Comparison of ENCODE assay signal across 12 cellular contexts in genomic region chr3:183526838-183527420, GRCh38. TPM values are rescaled to one million over a fixed set of nuclear protein-coding genes. Genes with fewer than 3 reads are reported as not detected.
DNase-seq lines count a peak whose midpoint lies in the region; ATAC-seq and TF ChIP-seq lines count a peak whose summit lies in the region.
"Had no signal": no experiment of that assay in that cellular context is flagged by ENCODE, and none has a peak within 500 bp of the region (broad histone marks: within the 10 kb centered on the region; RNA-seq: fewer than 3 reads in every experiment).

No MANE protein-coding gene starts in this region.

- H4K20me1 ChIP-seq in MM.1S (ENCODE audit: insufficient read depth, low read length) (no peaks in the 10 kb centered on the region), neural progenitor cell (ENCODE audit: low read depth) (no peaks in the 10 kb centered on the region)

- H3K9me3 Mint-ChIP-seq in T-helper 1 cell treated with Interleukin-12 subunit alpha and Interleukin-12 subunit beta and Interleukin-4 antibody, amounts not matched to agents 30 μg/mL and 1 μg/mL, for 36 hours, result no peaks in the 10 kb centered on the region
- peaks cover 0 to 4% (median 0%) of the 10 kb centered on the region in 11 donors for H3K9me3 Mint-ChIP-seq in naive thymus-derived CD4-positive, alpha-beta T cell
- peaks cover 2% of the 10 kb centered on the region for H3K9me3 Mint-ChIP-seq in neural progenitor cell

- TF ChIP-seq CTCF in MM.1S (IDR thresholded peaks at IDR 0.05; ENCODE audit: low read length), result no peak
- TF ChIP-seq CTCF in neural progenitor cell (IDR thresholded peaks at IDR 0.05), result no peak

- H3K4me1 Mint-ChIP-seq in T-helper 1 cell treated with Interleukin-12 subunit alpha and Interleukin-12 subunit beta and Interleukin-4 antibody, amounts not matched to agents 30 μg/mL and 1 μg/mL, for 36 hours (ENCODE audit: low read depth), result peaks cover 41% of the 10 kb centered on the region
- peaks cover 28 to 62% (median 50%) of the 10 kb centered on the region in 7 donors for H3K4me1 Mint-ChIP-seq in naive thymus-derived CD4-positive, alpha-beta T cell
- H3K4me1 Mint-ChIP-seq in neural progenitor cell, result no peaks in the 10 kb centered on the region

- H3K79me2 ChIP-seq in MM.1S (ENCODE audit: low read length) (peaks cover 82% of the 10 kb centered on the region), neural progenitor cell (ENCODE audit: low read depth) (no peaks in the 10 kb centered on the region)
- H3K79me2 ChIP-seq: hepatocyte had no signal

- no peaks in the 10 kb centered on the region for H3K27me3 ChIP-seq in MM.1S (replicated peaks; ENCODE audit: insufficient read depth, low read length)
- no peaks in the 10 kb centered on the region for H3K27me3 ChIP-seq in naive thymus-derived CD4-positive, alpha-beta T cell (ENCODE audit: control insufficient read depth in 2 of 2, insufficient read depth in 2 of 2, low read length in 2 of 2)
- H3K27me3 ChIP-seq in neural progenitor cell, result no peaks in the 10 kb centered on the region
- H3K27me3 ChIP-seq: hepatocyte had no signal

- peak overlapping the region; percentile 54 for H3K9ac ChIP-seq in MM.1S (ENCODE audit: low read length)
- H3K9ac ChIP-seq in neural progenitor cell, result no peak overlapping the region

- H3K36me3 Mint-ChIP-seq in T-helper 1 cell treated with Interleukin-12 subunit alpha and Interleukin-12 subunit beta and Interleukin-4 antibody, amounts not matched to agents 30 μg/mL and 1 μg/mL, for 36 hours (ENCODE audit: low read depth), result peaks cover 41% of the 10 kb centered on the region
- H3K36me3 Mint-ChIP-seq in naive thymus-derived CD4-positive, alpha-beta T cell, result peaks cover 18 to 86% (median 53%) of the 10 kb centered on the region in 5 donors
- H3K36me3 Mint-ChIP-seq in neural progenitor cell, result no peaks in the 10 kb centered on the region

- H3K4me2 ChIP-seq in MM.1S (ENCODE audit: low read depth, low read length) (peak overlapping the region; percentile 80), neural progenitor cell (no peak overlapping the region)
- H3K4me2 ChIP-seq: hepatocyte had no signal

- H3K9me3 ChIP-seq in MM.1S (replicated peaks; ENCODE audit: insufficient read depth, low read length) (no peaks in the 10 kb centered on the region), neural progenitor cell (ENCODE audit: low read depth) (no peaks in the 10 kb centered on the region)
- no peaks in the 10 kb centered on the region for H3K9me3 ChIP-seq in naive thymus-derived CD4-positive, alpha-beta T cell (ENCODE audit: control insufficient read depth in 2 of 3, low read length in 3 of 3)

- H3K4me1 ChIP-seq in MM.1S (ENCODE audit: low read length), result peaks cover 60% of the 10 kb centered on the region
- H3K4me1 ChIP-seq in naive thymus-derived CD4-positive, alpha-beta T cell (ENCODE audit: control insufficient read depth in 2 of 2, insufficient read depth in 2 of 2, low read length in 2 of 2), result peaks cover 0 to 5% of the 10 kb centered on the region in 2 donors
- H3K4me1 ChIP-seq in neural progenitor cell, result no peaks in the 10 kb centered on the region

- no peaks in the 10 kb centered on the region for H3K27me3 Mint-ChIP-seq in T-helper 1 cell treated with Interleukin-12 subunit alpha and Interleukin-12 subunit beta and Interleukin-4 antibody, amounts not matched to agents 30 μg/mL and 1 μg/mL, for 36 hours (ENCODE audit: low read depth)
- no peaks in the 10 kb centered on the region for H3K27me3 Mint-ChIP-seq in naive thymus-derived CD4-positive, alpha-beta T cell
- peaks cover 17% of the 10 kb centered on the region for H3K27me3 Mint-ChIP-seq in neural progenitor cell (ENCODE audit: insufficient read depth, low read depth)

- intact Hi-C loops in naive thymus-derived CD4-positive, alpha-beta T cell (cut with micrococcal nuclease), result loop anchor here in 1 of 2 donors (1.0 kb wide), 3 partner anchors 9 to 28 kb away; partner anchors contain the start of gene KLHL6

- peak overlapping the region; percentile 73 for H3K4me3 Mint-ChIP-seq in T-helper 1 cell treated with Interleukin-12 subunit alpha and Interleukin-12 subunit beta and Interleukin-4 antibody, amounts not matched to agents 30 μg/mL and 1 μg/mL, for 36 hours
- H3K4me3 Mint-ChIP-seq in naive thymus-derived CD4-positive, alpha-beta T cell, result peak overlapping the region in 1 of 10 donors; percentile 86
- no peak overlapping the region for H3K4me3 Mint-ChIP-seq in neural progenitor cell

- POLR2A ChIA-PET in naive thymus-derived CD4-positive, alpha-beta T cell (lab: Charles Lee), result no interaction called here

- H3K27ac ChIP-seq in MM.1S (ENCODE audit: low read length) (peak overlapping the region; percentile 91), neural progenitor cell (no peak overlapping the region)
- H3K27ac ChIP-seq in naive thymus-derived CD4-positive, alpha-beta T cell (ENCODE audit: low read depth, low read length), result no peak overlapping the region
- H3K27ac ChIP-seq: 22Rv1, hepatocyte had no signal

- no peak overlapping the region for H2AFZ ChIP-seq in MM.1S (ENCODE audit: low read length)
- H2AFZ ChIP-seq in neural progenitor cell (replicated peaks), result no peak overlapping the region
- H2AFZ ChIP-seq: hepatocyte had no signal

- DNase-seq in T-helper 1 cell (no peak), MM.1S (no peak), neural progenitor cell (ENCODE audit: low spot score) (no peak), retina (no peak)
- no peak for DNase-seq in naive thymus-derived CD4-positive, alpha-beta T cell
- DNase-seq: activated gamma-delta T cell treated with Interleukin-2 at 50 U/mL for 16 hours, NCI-H1048 had no signal

- peak overlapping the region; percentile 69 for H3K27ac Mint-ChIP-seq in T-helper 1 cell treated with Interleukin-12 subunit alpha and Interleukin-12 subunit beta and Interleukin-4 antibody, amounts not matched to agents 30 μg/mL and 1 μg/mL, for 36 hours
- H3K27ac Mint-ChIP-seq in naive thymus-derived CD4-positive, alpha-beta T cell, result peak overlapping the region; percentile 30 to 88 (median 68)
- no peak overlapping the region for H3K27ac Mint-ChIP-seq in neural progenitor cell

- peak overlapping the region; percentile 17; the same call in 1 of the 2 replicates for H3K4me3 ChIP-seq in MM.1S (ENCODE audit: low read length)
- H3K4me3 ChIP-seq in naive thymus-derived CD4-positive, alpha-beta T cell (ENCODE audit: low read length), result no peak overlapping the region
- no peak overlapping the region for H3K4me3 ChIP-seq in neural progenitor cell
- H3K4me3 ChIP-seq: hepatocyte had no signal

- peak; percentile 13 for ATAC-seq in HG02623 (IDR thresholded peaks at IDR 0.05; ENCODE audit: unreplicated experiment)
- ATAC-seq in naive thymus-derived CD4-positive, alpha-beta T cell, result no peak
- no peak for ATAC-seq in GM19463 (IDR thresholded peaks at IDR 0.05; ENCODE audit: unreplicated experiment)

- peaks cover 9% of the 10 kb centered on the region for H3K36me3 ChIP-seq in MM.1S (replicated peaks; ENCODE audit: insufficient read depth, low read length)
- peaks cover 0 to 71% (median 16%) of the 10 kb centered on the region in 3 experiments for H3K36me3 ChIP-seq in naive thymus-derived CD4-positive, alpha-beta T cell (ENCODE audit: control insufficient read depth in 2 of 3, insufficient read depth in 3 of 3, low read length in 3 of 3)
- H3K36me3 ChIP-seq in neural progenitor cell, result no peaks in the 10 kb centered on the region

- H3F3A ChIP-seq in MM.1S (ENCODE audit: insufficient read depth, low read length), result peaks cover 47% of the 10 kb centered on the region
- no peaks in the 10 kb centered on the region for H3F3A ChIP-seq in neural progenitor cell (ENCODE audit: low read depth)

- no peaks in the 10 kb centered on the region for H3K9me2 ChIP-seq in MM.1S (replicated peaks; ENCODE audit: insufficient read depth, low read length)

- CTCF ChIA-PET in naive thymus-derived CD4-positive, alpha-beta T cell (lab: Charles Lee), result interaction anchor here (0.7 to 1.4 kb wide), 2 partner anchors 15 to 240 kb away, joined by 3 to 4 read pairs; no protein-coding TSS in a partner anchor

RNA-seq across cellular contexts. Expression of gene KLHL6, which starts 28.6 kb away (rescaled TPM):
- 10 to 100 TPM; 37.7 to 72.9 (median 41.5) TPM for total RNA-seq in naive thymus-derived CD4-positive, alpha-beta T cell
- polyA plus RNA-seq in naive thymus-derived CD4-positive, alpha-beta T cell, result 10 to 100 TPM; 25.8 to 32.9 TPM
- total RNA-seq in neural progenitor cell (ENCODE audit: low replicate concordance), result 0.09 and 0.40 TPM in 2 replicates
- polyA plus RNA-seq: hepatocyte had no signal

Comparison
In these comparisons a context has a peak if more than half of its experiments do, and no peak if none do; other contexts are left out.
1. RNA of gene KLHL6, which starts 28.6 kb away (total RNA-seq): 37.7 to 72.9 TPM in naive thymus-derived CD4-positive, alpha-beta T cell; 0.09 to 0.40 TPM in neural progenitor cell; every median in the first group is over 10 times any median in the second.